ENCODE assay signal across 8 cellular contexts in genomic region chr4:7761720-7762119, GRCh38.
DNase-seq lines count a peak whose midpoint lies in the region; ATAC-seq and TF ChIP-seq lines count a peak whose summit lies in the region.

No MANE protein-coding gene starts in this region.

- H3K27ac ChIP-seq in DND-41 (ENCODE audit: low read length) (no peak overlapping the region), GM23338 (ENCODE audit: low read depth) (0 out of 2 replicates have a peak overlapping the region, but pooled peaks have one; percentile 19), esophagus squamous epithelium (peak overlapping the region in 3 of 4 donors; percentile 17 to 51 (median 51)), testis (no peak overlapping the region)

- ATAC-seq in DND-41 (ENCODE audit: insufficient read depth, low read depth) (peak; percentile 37; the same call in 1 of the 3 replicates), GM23338 (peak; percentile 93), HG02840 (IDR thresholded peaks at IDR 0.05; ENCODE audit: low FRiP score, unreplicated experiment) (no peak)

- H3K4me3 Mint-ChIP-seq in GM23338 (no peak overlapping the region), nephron progenitor cell (peak overlapping the region; percentile 21)

- H3F3A ChIP-seq in GM23338 (replicated peaks; ENCODE audit: low read depth) = 0 out of 2 replicates have a peak, but pooled peaks cover 5% of the 10 kb centered on the region

- H3K9me2 ChIP-seq in GM23338 (ENCODE audit: insufficient read depth) = no peaks in the 10 kb centered on the region

- peaks cover 5% of the 10 kb centered on the region for H3K27me3 Mint-ChIP-seq in GM23338 (ENCODE audit: insufficient read depth, low read depth, poor library complexity)
- H3K27me3 Mint-ChIP-seq in nephron progenitor cell (ENCODE audit: low read depth, poor library complexity) = no peaks in the 10 kb centered on the region

- no peaks in the 10 kb centered on the region for H4K20me1 ChIP-seq in DND-41 (ENCODE audit: insufficient read depth, low read length)
- no peaks in the 10 kb centered on the region for H4K20me1 ChIP-seq in GM23338 (replicated peaks; ENCODE audit: insufficient read depth)

- no peaks in the 10 kb centered on the region for H3K36me3 ChIP-seq in DND-41 (ENCODE audit: insufficient read depth, low read length)
- no peaks in the 10 kb centered on the region for H3K36me3 ChIP-seq in GM23338 (ENCODE audit: insufficient read depth)
- peaks cover 0 to 69% (median 0%) of the 10 kb centered on the region in 3 donors for H3K36me3 ChIP-seq in esophagus squamous epithelium
- H3K36me3 ChIP-seq in testis (ENCODE audit: low read depth, missing control alignments) = no peaks in the 10 kb centered on the region

- H3K4me1 Mint-ChIP-seq in GM23338 (peaks cover 4% of the 10 kb centered on the region; the same call in 2 of the 3 replicates), nephron progenitor cell (peaks cover 86% of the 10 kb centered on the region)

- H3K4me2 ChIP-seq in DND-41 (ENCODE audit: insufficient read depth, low read length) (no peak overlapping the region), GM23338 (no peak overlapping the region)

- no peak overlapping the region for H2AFZ ChIP-seq in DND-41 (ENCODE audit: low read depth, low read length)
- H2AFZ ChIP-seq in GM23338 = no peak overlapping the region

- H3K27ac Mint-ChIP-seq in GM23338 = no peak overlapping the region
- H3K27ac Mint-ChIP-seq in nephron progenitor cell = peak overlapping the region; percentile 57

- peaks cover 15% of the 10 kb centered on the region for H3K4me1 ChIP-seq in DND-41 (ENCODE audit: insufficient read depth, low read length)
- no peaks in the 10 kb centered on the region for H3K4me1 ChIP-seq in GM23338 (ENCODE audit: insufficient read depth)
- H3K4me1 ChIP-seq in esophagus squamous epithelium = peaks cover 0 to 27% (median 0%) of the 10 kb centered on the region in 3 donors
- no peaks in the 10 kb centered on the region for H3K4me1 ChIP-seq in testis

- H3K27me3 ChIP-seq in DND-41 (ENCODE audit: insufficient read depth, low read length, poor library complexity) (no peaks in the 10 kb centered on the region), GM23338 (ENCODE audit: insufficient read depth) (no peaks in the 10 kb centered on the region), esophagus squamous epithelium (no peaks in the 10 kb centered on the region), testis (no peaks in the 10 kb centered on the region)

- DNase-seq in DND-41 = peak; percentile 20
- peak; percentile 87 for DNase-seq in GM23338 (ENCODE audit: low spot score)
- DNase-seq in NCI-H526 (lab: John Stamatoyannopoulos, UW) = peak; percentile 10 to 83
- DNase-seq in activated T-cell treated with anti-CD3 and anti-CD28 coated beads for 4 hours = peak; percentile 42
- DNase-seq in esophagus squamous epithelium (lab: John Stamatoyannopoulos, UW) = no peak
- peak; percentile 79 for DNase-seq in nephron progenitor cell
- DNase-seq in testis = peak; percentile 90

- no peak overlapping the region for H3K9ac ChIP-seq in DND-41 (ENCODE audit: low read depth, low read length)

- H3K79me2 ChIP-seq in DND-41 (ENCODE audit: insufficient read depth, low read length) = no peaks in the 10 kb centered on the region
- H3K79me2 ChIP-seq in GM23338 (replicated peaks; ENCODE audit: insufficient read depth) = no peaks in the 10 kb centered on the region

- intact Hi-C loops in esophagus squamous epithelium (cut with DNase I) = no loop called here
- intact Hi-C loops in testis (cut with DNase I; ENCODE audit: low total_unique reads) = no loop called here

- TF ChIP-seq POLR2A in esophagus squamous epithelium (IDR thresholded peaks at IDR 0.05) (no peak), testis (IDR thresholded peaks at IDR 0.05) (no peak)

- H3K4me3 ChIP-seq in DND-41 (ENCODE audit: low read depth in 1 of 2, low read length in 2 of 2) = no peak overlapping the region
- no peak overlapping the region for H3K4me3 ChIP-seq in GM23338
- H3K4me3 ChIP-seq in esophagus squamous epithelium = no peak overlapping the region
- no peak overlapping the region for H3K4me3 ChIP-seq in testis

- WGBS in esophagus squamous epithelium, 2 donors = 52 to 84% methylated on average over 2 to 5 of the region's 12 CpGs
- 34 to 38% methylated on average over 10 to 12 of the region's 12 CpGs for WGBS in testis, 2 donors

- H3K36me3 Mint-ChIP-seq in GM23338 (ENCODE audit: low read depth) (no peaks in the 10 kb centered on the region), nephron progenitor cell (ENCODE audit: low read depth) (peaks cover 38% of the 10 kb centered on the region)

- H3K9me3 Mint-ChIP-seq in GM23338 (no peaks in the 10 kb centered on the region), nephron progenitor cell (no peaks in the 10 kb centered on the region)

- no peaks in the 10 kb centered on the region for H3K9me3 ChIP-seq in DND-41 (ENCODE audit: insufficient read depth, low read length, severe bottlenecking)
- no peaks in the 10 kb centered on the region for H3K9me3 ChIP-seq in esophagus squamous epithelium
- no peaks in the 10 kb centered on the region for H3K9me3 ChIP-seq in testis

- TF ChIP-seq CTCF in DND-41 (IDR thresholded peaks at IDR 0.05; ENCODE audit: borderline replicate concordance, extremely low read depth, low read length, poor library complexity, severe bottlenecking) (peak; percentile 62), GM23338 (conservative IDR thresholded peaks at IDR 0.05; ENCODE audit: low read depth in 2 of 2) (peak; percentile 82 to 90), esophagus squamous epithelium (IDR thresholded peaks at IDR 0.05) (peak in 5 of 6 experiments; percentile 50 to 69 (median 64)), nephron progenitor cell (IDR thresholded peaks at IDR 0.05) (peak; percentile 78), testis (IDR thresholded peaks at IDR 0.05) (peak; percentile 69 to 76 (median 74))

TF ChIP-seq in GM23338, 12 proteins besides CTCF, POLR2A, EP300 and RAD21 (continues in another document):
- TF ChIP-seq STAT1 (IDR thresholded peaks at IDR 0.05; ENCODE audit: unreplicated experiment) (no peak), EZH2 (IDR thresholded peaks at IDR 0.05; ENCODE audit: low read depth, unreplicated experiment) (no peak), ZNF114 (CRISPR knock-in tag; IDR thresholded peaks at IDR 0.05) (no peak), ZNF462 (CRISPR knock-in tag; IDR thresholded peaks at IDR 0.05) (no peak)

Comparison
In these comparisons a context has a peak if more than half of its experiments do, and no peak if none do; other contexts are left out.
1. H3K27ac ChIP-seq: peak in GM23338 (single experiment) and esophagus squamous epithelium (3 of 4); none in DND-41 (single experiment) and testis (0 of 2).
2. Peak in every context shown above with its lines, with median percentiles within 50 percentile points of each other: CTCF ChIP-seq.